In genomic region chr17:62802531-62803205, GRCh38 we compare ENCODE assay signal across 22 cellular contexts. TPM values are rescaled to one million over a fixed set of nuclear protein-coding genes. Genes with fewer than 3 reads are reported as not detected.
DNase-seq lines count a peak whose midpoint lies in the region; ATAC-seq and TF ChIP-seq lines count a peak whose summit lies in the region.
"Had no signal": no experiment of that assay in that cellular context is flagged by ENCODE, and none has a peak within 500 bp of the region (broad histone marks: within the 10 kb centered on the region; RNA-seq: fewer than 3 reads in every experiment).

No MANE protein-coding gene starts in this region.

- H3K27me3 ChIP-seq in MG63: no peaks in the 10 kb centered on the region; the same call in 1 of the 2 replicates
- H3K27me3 ChIP-seq: breast epithelium, ovary had no signal

- no peak for ATAC-seq in HG03025 (IDR thresholded peaks at IDR 0.05; ENCODE audit: low FRiP score, unreplicated experiment)
- no peak for ATAC-seq in Right ventricle myocardium inferior
- ATAC-seq: activated CD8-positive, alpha-beta T cell treated with anti-CD3 and anti-CD28 coated beads for 36 hours; gastrocnemius medialis; K562 had no signal

- H3K9me3 ChIP-seq in MG63: no peaks in the 10 kb centered on the region; the same call in 1 of the 2 replicates
- H3K9me3 ChIP-seq: breast epithelium, gastrocnemius medialis, ovary had no signal

- TF ChIP-seq CTCF in nephron progenitor cell (IDR thresholded peaks at IDR 0.05): no peak

- no peak overlapping the region for H3K4me3 Mint-ChIP-seq in nephron progenitor cell
- H3K4me3 Mint-ChIP-seq: activated B cell treated with CpG ODN at 0.5 μM for 24 hours; activated CD8-positive, alpha-beta T cell treated with anti-CD3 and anti-CD28 coated beads for 36 hours; activated naive CD8-positive, alpha-beta T cell treated with anti-CD3 and anti-CD28 coated beads, Interleukin-2, amount 10 ng/mL, durations not matched to agents 7 days and 5 days; activated T-helper 1 cell treated with anti-CD3 and anti-CD28 coated beads, Interleukin-12 subunit alpha, Interleukin-12 subunit beta, Interleukin-2, Interleukin-4 antibody, amounts not matched to agents 30 ng/mL and 10 ng/mL and 1 ng/mL, durations not matched to agents 14 hours and 24 hours and 36 hours had no signal

- H3K36me3 Mint-ChIP-seq in nephron progenitor cell (ENCODE audit: low read depth): no peaks in the 10 kb centered on the region
- H3K36me3 Mint-ChIP-seq: activated naive CD8-positive, alpha-beta T cell treated with anti-CD3 and anti-CD28 coated beads, Interleukin-2, amount 10 ng/mL, durations not matched to agents 7 days and 5 days had no signal

- no peaks in the 10 kb centered on the region for H3K36me3 ChIP-seq in MG63
- H3K36me3 ChIP-seq: breast epithelium, gastrocnemius medialis, ovary had no signal

- peaks cover 79% of the 10 kb centered on the region for H3K4me1 Mint-ChIP-seq in nephron progenitor cell
- H3K4me1 Mint-ChIP-seq: activated naive CD8-positive, alpha-beta T cell treated with anti-CD3 and anti-CD28 coated beads, Interleukin-2, amount 10 ng/mL, durations not matched to agents 7 days and 5 days had no signal

- DNase-seq in DMS153 (lab: John Stamatoyannopoulos, UW) (peak; percentile 29), NAMALWA (ENCODE audit: low spot score) (peak; percentile 41), nephron progenitor cell (peak; percentile 47), MG63 (no peak), Right ventricle myocardium inferior (ENCODE audit: missing footprints) (no peak)
- DNase-seq: activated B cell treated with CpG ODN at 0.5 μM for 24 hours; activated CD8-positive, alpha-beta T cell treated with anti-CD3 and anti-CD28 coated beads for 36 hours; activated naive CD8-positive, alpha-beta T cell treated with anti-CD3 and anti-CD28 coated beads, Interleukin-2, amount 10 ng/mL, durations not matched to agents 7 days and 5 days; dermis blood vessel endothelial cell; DMS 273 treated with DMSO at 0.1 percent for 48 hours; gastrocnemius medialis; NK-92 treated with Interleukin-12 subunit alpha and Interleukin-12 subunit beta, amount 100 ng/mL, for 24 hours; ovary had no signal

- H3K27ac Mint-ChIP-seq in nephron progenitor cell: peak overlapping the region; percentile 27
- H3K27ac Mint-ChIP-seq: activated B cell treated with CpG ODN at 0.5 μM for 24 hours; activated CD8-positive, alpha-beta T cell treated with anti-CD3 and anti-CD28 coated beads for 36 hours; activated naive CD8-positive, alpha-beta T cell treated with anti-CD3 and anti-CD28 coated beads, Interleukin-2, amount 10 ng/mL, durations not matched to agents 7 days and 5 days; activated T-helper 1 cell treated with anti-CD3 and anti-CD28 coated beads, Interleukin-12 subunit alpha, Interleukin-12 subunit beta, Interleukin-2, Interleukin-4 antibody, amounts not matched to agents 30 ng/mL and 10 ng/mL and 1 ng/mL, durations not matched to agents 14 hours and 24 hours and 36 hours had no signal

- intact Hi-C loops in Right ventricle myocardium inferior (cut with DNase I): no loop called here

- no peaks in the 10 kb centered on the region for H3K9me3 Mint-ChIP-seq in nephron progenitor cell
- H3K9me3 Mint-ChIP-seq: activated B cell treated with CpG ODN at 0.5 μM for 24 hours; activated CD8-positive, alpha-beta T cell treated with anti-CD3 and anti-CD28 coated beads for 36 hours; activated naive CD8-positive, alpha-beta T cell treated with anti-CD3 and anti-CD28 coated beads, Interleukin-2, amount 10 ng/mL, durations not matched to agents 7 days and 5 days; activated T-helper 1 cell treated with anti-CD3 and anti-CD28 coated beads, Interleukin-12 subunit alpha, Interleukin-12 subunit beta, Interleukin-2, Interleukin-4 antibody, amounts not matched to agents 30 ng/mL and 10 ng/mL and 1 ng/mL, durations not matched to agents 14 hours and 24 hours and 36 hours had no signal

- H3K27me3 Mint-ChIP-seq in nephron progenitor cell (ENCODE audit: low read depth, poor library complexity): peaks cover 10% of the 10 kb centered on the region

- H3K4me3 ChIP-seq in MG63: no peak overlapping the region
- H3K4me3 ChIP-seq: breast epithelium, gastrocnemius medialis, K562, ovary, skin epidermis had no signal

TF ChIP-seq in PFSK-1, 5 proteins besides CTCF, POLR2A, EP300 and RAD21:
- no peak for TF ChIP-seq POLR2AphosphoS5 (IDR thresholded peaks at IDR 0.05; ENCODE audit: low read depth, low read length)
- TF ChIP-seq FOXP2 (optimal IDR thresholded peaks at IDR 0.05; ENCODE audit: borderline replicate concordance, extremely low read depth, extremely low read length, insufficient read depth): peak; percentile 39

RNA-seq across cellular contexts. Expression of gene MARCHF10, which starts 5.4 kb away (rescaled TPM):
- not detected for polyA plus RNA-seq in PFSK-1 (2012; ENCODE audit: insufficient read length, low read depth)
- not detected in 2 replicates for total RNA-seq in MG63 (2014; rRNA removed; shearing (Covaris generic); ENCODE audit: low replicate concordance)
- not detected for total RNA-seq in Right ventricle myocardium inferior
- total RNA-seq: activated B cell treated with CpG ODN at 0.5 μM for 24 hours; activated CD8-positive, alpha-beta T cell treated with anti-CD3 and anti-CD28 coated beads for 36 hours; activated T-helper 1 cell treated with anti-CD3 and anti-CD28 coated beads, Interleukin-12 subunit alpha, Interleukin-12 subunit beta, Interleukin-2, Interleukin-4 antibody, amounts not matched to agents 30 ng/mL and 10 ng/mL and 1 ng/mL, durations not matched to agents 14 hours and 24 hours and 36 hours; dermis blood vessel endothelial cell; gastrocnemius medialis; H4; K562; lower leg skin; T-helper 1 cell treated with Interleukin-12 subunit alpha and Interleukin-12 subunit beta and Interleukin-4 antibody, amounts not matched to agents 30 ng/mL and 1 ng/mL, for 36 hours had no signal
- polyA plus RNA-seq: K562 had no signal

Comparison
In these comparisons a context has a peak if more than half of its experiments do, and no peak if none do; other contexts are left out.
1. DNase-seq: peak in DMS153 (single experiment), NAMALWA (single experiment) and nephron progenitor cell (single experiment); none in MG63 (single experiment) and Right ventricle myocardium inferior (single experiment).